Comparison of ENCODE assay signal across 11 cellular contexts in the genomic region with DNA sequence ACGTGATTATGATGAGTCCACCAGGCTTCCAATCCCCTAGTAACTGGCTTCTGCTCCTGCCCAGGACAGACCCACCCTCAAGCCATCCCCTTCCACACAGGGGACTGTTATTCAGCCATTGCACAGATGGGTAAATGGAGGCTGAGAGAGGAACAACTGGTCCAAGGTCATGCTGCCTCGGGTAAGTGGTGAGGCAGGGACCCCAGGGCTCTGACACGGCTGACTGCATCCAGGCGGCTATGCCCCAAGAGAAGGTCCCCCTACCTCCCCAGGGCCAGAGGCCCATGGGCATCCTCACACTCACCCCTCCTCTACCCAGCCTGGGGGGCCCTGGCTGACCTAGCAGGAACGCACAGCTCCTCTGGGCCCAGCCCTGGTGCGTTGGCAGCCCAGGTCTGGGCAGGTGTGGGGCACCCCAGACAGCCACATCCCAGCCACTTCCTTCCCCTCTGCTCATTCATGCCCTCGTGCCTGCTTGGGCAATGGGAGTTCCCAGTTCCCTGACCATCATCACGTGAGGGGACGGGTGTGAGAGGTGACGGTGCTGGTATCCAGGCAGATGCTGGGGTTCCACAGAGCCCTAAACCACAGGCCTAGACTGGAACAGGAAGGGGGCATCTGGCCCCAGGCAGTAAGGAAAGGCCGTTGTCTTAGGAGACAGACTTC. TPM values are rescaled to one million over a fixed set of nuclear protein-coding genes. Genes with fewer than 3 reads are reported as not detected.
DNase-seq lines count a peak whose midpoint lies in the region; ATAC-seq and TF ChIP-seq lines count a peak whose summit lies in the region.
"Had no signal": no experiment of that assay in that cellular context is flagged by ENCODE, and none has a peak within 500 bp of the region (broad histone marks: within the 10 kb centered on the region; RNA-seq: fewer than 3 reads in every experiment).

No MANE protein-coding gene starts in this region.

- WGBS in upper lobe of left lung, 2 donors, result 55 to 56% methylated on average over 6 to 8 of the region's 11 CpGs

- ATAC-seq in activated T-cell treated with anti-CD3 and anti-CD28 coated beads, Interleukin-2, amount 50 U/mL, for 72 hours (replicated peaks in 1 of 2), result no peak
- no peak for ATAC-seq in activated naive CD8-positive, alpha-beta T cell treated with anti-CD3 and anti-CD28 coated beads, Interleukin-2, amount 10 ng/mL, durations not matched to agents 7 days and 5 days (ENCODE audit: low read depth)
- peak; percentile 48 to 70 for ATAC-seq in upper lobe of left lung (ENCODE audit: low FRiP score in 2 of 2)

- peak overlapping the region; percentile 85 for H3K27ac Mint-ChIP-seq in activated T-cell treated with anti-CD3 and anti-CD28 coated beads, Interleukin-2, amount 50 U/mL, for 24 hours
- H3K27ac Mint-ChIP-seq in activated T-cell treated with anti-CD3 and anti-CD28 coated beads, Interleukin-2, amount 50 U/mL, for 72 hours, result no peak overlapping the region
- H3K27ac Mint-ChIP-seq in activated naive CD8-positive, alpha-beta T cell treated with anti-CD3 and anti-CD28 coated beads, Interleukin-2, amount 10 ng/mL, durations not matched to agents 7 days and 5 days, result peak overlapping the region; percentile 25

- no peaks in the 10 kb centered on the region for H3K9me3 ChIP-seq in upper lobe of left lung

- H3K9me3 Mint-ChIP-seq in activated T-cell treated with anti-CD3 and anti-CD28 coated beads, Interleukin-2, amount 50 U/mL, for 24 hours, result no peaks in the 10 kb centered on the region
- H3K9me3 Mint-ChIP-seq in activated T-cell treated with anti-CD3 and anti-CD28 coated beads, Interleukin-2, amount 50 U/mL, for 72 hours, result no peaks in the 10 kb centered on the region
- no peaks in the 10 kb centered on the region for H3K9me3 Mint-ChIP-seq in activated naive CD8-positive, alpha-beta T cell treated with anti-CD3 and anti-CD28 coated beads, Interleukin-2, amount 10 ng/mL, durations not matched to agents 7 days and 5 days

- H3K4me3 Mint-ChIP-seq in activated T-cell treated with anti-CD3 and anti-CD28 coated beads, Interleukin-2, amount 50 U/mL, for 24 hours, result no peak overlapping the region
- no peak overlapping the region for H3K4me3 Mint-ChIP-seq in activated T-cell treated with anti-CD3 and anti-CD28 coated beads, Interleukin-2, amount 50 U/mL, for 72 hours
- H3K4me3 Mint-ChIP-seq in activated naive CD8-positive, alpha-beta T cell treated with anti-CD3 and anti-CD28 coated beads, Interleukin-2, amount 10 ng/mL, durations not matched to agents 7 days and 5 days, result no peak overlapping the region

- H3K36me3 ChIP-seq in upper lobe of left lung, result peaks cover 20 to 43% (median 36%) of the 10 kb centered on the region in 4 donors

- H3K4me1 ChIP-seq in upper lobe of left lung, result peaks cover 55 to 61% (median 59%) of the 10 kb centered on the region in 4 donors

- H3K27ac ChIP-seq in upper lobe of left lung, result peak overlapping the region; percentile 80 to 95 (median 84)

- no peak overlapping the region for H3K4me3 ChIP-seq in upper lobe of left lung

- TF ChIP-seq CTCF in upper lobe of left lung (IDR thresholded peaks at IDR 0.05), result no peak

- no peaks in the 10 kb centered on the region for H3K27me3 ChIP-seq in upper lobe of left lung

- TF ChIP-seq POLR2A in upper lobe of left lung (IDR thresholded peaks at IDR 0.05), result peak in 2 of 4 donors; percentile 15 to 66

- H3K36me3 Mint-ChIP-seq in activated T-cell treated with anti-CD3 and anti-CD28 coated beads, Interleukin-2, amount 50 U/mL, for 24 hours (ENCODE audit: low read depth), result peaks cover 54% of the 10 kb centered on the region
- H3K36me3 Mint-ChIP-seq in activated T-cell treated with anti-CD3 and anti-CD28 coated beads, Interleukin-2, amount 50 U/mL, for 72 hours (ENCODE audit: insufficient read depth in 2 of 2), result peaks cover 3 to 5% of the 10 kb centered on the region in 2 donors
- H3K36me3 Mint-ChIP-seq in activated naive CD8-positive, alpha-beta T cell treated with anti-CD3 and anti-CD28 coated beads, Interleukin-2, amount 10 ng/mL, durations not matched to agents 7 days and 5 days, result peaks cover 9% of the 10 kb centered on the region

- H3K4me1 Mint-ChIP-seq in activated T-cell treated with anti-CD3 and anti-CD28 coated beads, Interleukin-2, amount 50 U/mL, for 24 hours (ENCODE audit: low read depth), result peaks cover 54% of the 10 kb centered on the region
- H3K4me1 Mint-ChIP-seq in activated T-cell treated with anti-CD3 and anti-CD28 coated beads, Interleukin-2, amount 50 U/mL, for 72 hours (ENCODE audit: low read depth), result peaks cover 49% of the 10 kb centered on the region
- H3K4me1 Mint-ChIP-seq in activated naive CD8-positive, alpha-beta T cell treated with anti-CD3 and anti-CD28 coated beads, Interleukin-2, amount 10 ng/mL, durations not matched to agents 7 days and 5 days, result peaks cover 30% of the 10 kb centered on the region

- DNase-seq in activated T-cell treated with anti-CD3 and anti-CD28 coated beads, Interleukin-2, amount 50 U/mL, for 24 hours, result no peak
- no peak for DNase-seq in activated T-cell treated with anti-CD3 and anti-CD28 coated beads, Interleukin-2, amount 50 U/mL, for 72 hours
- DNase-seq in activated naive CD8-positive, alpha-beta T cell treated with anti-CD3 and anti-CD28 coated beads, Interleukin-2, amount 10 ng/mL, durations not matched to agents 7 days and 5 days, result no peak
- DNase-seq in medulla oblongata (ENCODE audit: extremely low spot score), result peak; percentile 83
- peak; percentile 76 to 88 for DNase-seq in upper lobe of left lung
- DNase-seq in AG20443 (ENCODE audit: low spot score), result no peak
- DNase-seq in stimulated activated CD4-positive, alpha-beta T cell treated with anti-CD3 and anti-CD28 coated beads, Interleukin-12 subunit alpha, Interleukin-12 subunit beta, amount 100 ng/mL, for 4 hours, result no peak
- DNase-seq in NK-92 treated with Interleukin-12 subunit alpha and Interleukin-12 subunit beta, amount 100 ng/mL, for 24 hours (lab: John Stamatoyannopoulos, UW), result no peak
- DNase-seq: foreskin melanocyte; NCI-H2029; stimulated activated CD4-positive, alpha-beta T cell treated with anti-CD3 and anti-CD28 coated beads, Interleukin-4, amount 100 ng/mL, for 4 hours had no signal

- no peaks in the 10 kb centered on the region for H3K27me3 Mint-ChIP-seq in activated T-cell treated with anti-CD3 and anti-CD28 coated beads, Interleukin-2, amount 50 U/mL, for 24 hours
- H3K27me3 Mint-ChIP-seq in activated T-cell treated with anti-CD3 and anti-CD28 coated beads, Interleukin-2, amount 50 U/mL, for 72 hours (ENCODE audit: low read depth), result no peaks in the 10 kb centered on the region
- H3K27me3 Mint-ChIP-seq in activated naive CD8-positive, alpha-beta T cell treated with anti-CD3 and anti-CD28 coated beads, Interleukin-2, amount 10 ng/mL, durations not matched to agents 7 days and 5 days, result no peaks in the 10 kb centered on the region

- POLR2A ChIA-PET in activated naive CD8-positive, alpha-beta T cell treated with anti-CD3 and anti-CD28 coated beads, Interleukin-2, amount 10 ng/mL, durations not matched to agents 7 days and 5 days (lab: Charles Lee), result interaction anchor here (1.1 kb wide), 1 partner anchor 23 kb away, joined by 3 read pairs; no protein-coding TSS in a partner anchor

- peak in 2 of 4 donors; percentile 57 to 85 for TF ChIP-seq EP300 in upper lobe of left lung (IDR thresholded peaks at IDR 0.05)

RNA-seq across cellular contexts. Expression of a gene that starts 8.5 kb away (rescaled TPM):
- total RNA-seq in activated T-cell treated with anti-CD3 and anti-CD28 coated beads, Interleukin-2, amount 50 U/mL, for 72 hours, result 10 to 100 TPM; 50.7 to 78.2 TPM
- total RNA-seq in activated naive CD8-positive, alpha-beta T cell treated with anti-CD3 and anti-CD28 coated beads, Interleukin-2, amount 10 ng/mL, durations not matched to agents 7 days and 5 days, result 100 to 1,000 TPM; 130 to 134 TPM
- 100 to 1,000 TPM in 3 of 6 donors, 10 to 100 TPM in 3; 57.1 to 117 (median 88.9) TPM for total RNA-seq in upper lobe of left lung

RNA-seq across cellular contexts. Expression of a gene that starts 50.7 kb away (rescaled TPM):
- total RNA-seq in activated T-cell treated with anti-CD3 and anti-CD28 coated beads, Interleukin-2, amount 50 U/mL, for 72 hours, result 1 to 10 TPM; 1.6 to 3.6 TPM
- 1 to 10 TPM; 1.4 to 2.3 TPM for total RNA-seq in activated naive CD8-positive, alpha-beta T cell treated with anti-CD3 and anti-CD28 coated beads, Interleukin-2, amount 10 ng/mL, durations not matched to agents 7 days and 5 days
- 1 to 10 TPM in 3 of 6 donors, under 1 TPM in 2, not detected in 1; 0.15 to 9.4 (median 1.1) TPM for total RNA-seq in upper lobe of left lung

RNA-seq across cellular contexts. Expression of a gene that starts 51.2 kb away (rescaled TPM):
- total RNA-seq in activated T-cell treated with anti-CD3 and anti-CD28 coated beads, Interleukin-2, amount 50 U/mL, for 72 hours, result 1 to 10 TPM in 1 of 2 donors, under 1 TPM in 1; 0.86 to 2.0 TPM
- total RNA-seq in activated naive CD8-positive, alpha-beta T cell treated with anti-CD3 and anti-CD28 coated beads, Interleukin-2, amount 10 ng/mL, durations not matched to agents 7 days and 5 days, result 1 to 10 TPM; 4.0 to 4.5 TPM
- total RNA-seq in upper lobe of left lung, result 10 to 100 TPM in 5 of 6 donors, 1 to 10 TPM in 1; 9.1 to 71.2 (median 36.0) TPM

Comparison
In these comparisons a context has a peak if more than half of its experiments do, and no peak if none do; other contexts are left out.
1. DNase-seq: peak in medulla oblongata (single experiment) and upper lobe of left lung (2 of 2); none in activated T-cell treated with anti-CD3 and anti-CD28 coated beads, Interleukin-2, amount 50 U/mL, for 24 hours (single experiment), activated T-cell treated with anti-CD3 and anti-CD28 coated beads, Interleukin-2, amount 50 U/mL, for 72 hours (0 of 2), activated naive CD8-positive, alpha-beta T cell treated with anti-CD3 and anti-CD28 coated beads, Interleukin-2, amount 10 ng/mL, durations not matched to agents 7 days and 5 days (single experiment), AG20443 (single experiment), stimulated activated CD4-positive, alpha-beta T cell treated with anti-CD3 and anti-CD28 coated beads, Interleukin-12 subunit alpha, Interleukin-12 subunit beta, amount 100 ng/mL, for 4 hours (single experiment) and NK-92 treated with Interleukin-12 subunit alpha and Interleukin-12 subunit beta, amount 100 ng/mL, for 24 hours (single experiment).
2. ATAC-seq: peak in upper lobe of left lung (2 of 2); none in activated T-cell treated with anti-CD3 and anti-CD28 coated beads, Interleukin-2, amount 50 U/mL, for 72 hours (0 of 2) and activated naive CD8-positive, alpha-beta T cell treated with anti-CD3 and anti-CD28 coated beads, Interleukin-2, amount 10 ng/mL, durations not matched to agents 7 days and 5 days (single experiment).